ENCODE assay signal across 6 cellular contexts in genomic region chr2:154092571-154092970, GRCh38.
"Had no signal": no experiment of that assay in that cellular context is flagged by ENCODE, and none has a peak within 500 bp of the region (broad histone marks: within the 10 kb centered on the region; RNA-seq: fewer than 3 reads in every experiment).

No MANE protein-coding gene starts in this region.

- H3K27me3 Mint-ChIP-seq: IgD-negative memory B cell had no signal

- H3K9me3 Mint-ChIP-seq: GM23338 had no signal

- H3K4me1 Mint-ChIP-seq: IgD-negative memory B cell had no signal

- H3K27ac Mint-ChIP-seq: GM23338, HFFc6 had no signal

- FAIRE-seq: H1, HepG2 had no signal

- H3K4me3 Mint-ChIP-seq: GM23338, HFFc6, IgD-negative memory B cell had no signal

- H3K36me3 Mint-ChIP-seq: IgD-negative memory B cell had no signal

- DNase-seq: H7, HFFc6 had no signal
